In the genomic region with DNA sequence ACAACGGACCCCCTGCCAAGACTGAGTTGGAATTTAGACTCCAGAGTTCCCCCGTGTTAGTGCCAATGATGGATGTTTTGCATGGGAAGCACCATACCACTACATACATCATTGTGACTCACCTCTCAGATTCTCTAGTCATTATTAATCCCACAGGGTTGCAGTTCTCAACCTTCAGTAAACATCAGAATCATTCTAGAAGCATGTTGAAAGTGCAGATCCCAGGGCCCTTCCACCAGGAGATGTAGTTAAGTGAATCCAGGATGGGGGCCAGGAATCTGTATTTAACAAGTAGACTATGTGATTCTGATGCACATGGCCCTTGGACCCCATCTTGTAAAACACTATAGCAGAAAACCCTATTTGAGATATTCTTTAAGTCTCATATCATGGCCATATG, we compare ENCODE assay signal across 16 cellular contexts. TPM values are rescaled to one million over a fixed set of nuclear protein-coding genes. Genes with fewer than 3 reads are reported as not detected.
DNase-seq lines count a peak whose midpoint lies in the region; TF ChIP-seq lines count a peak whose summit lies in the region.
"Not testable (repeated sequence)": the region's sequence is repeated elsewhere in the genome, so short reads cannot be mapped to it uniquely, and the experiment has no call there.
"Had no signal": no experiment of that assay in that cellular context is flagged by ENCODE, and none has a peak within 500 bp of the region (broad histone marks: within the 10 kb centered on the region; RNA-seq: fewer than 3 reads in every experiment).

No MANE protein-coding gene starts in this region.

- TF ChIP-seq POLR2A in sigmoid colon (IDR thresholded peaks at IDR 0.05) = not testable (repeated sequence)

- not testable (repeated sequence) for H3K27me3 ChIP-seq in sigmoid colon

- H3K4me3 ChIP-seq in AG10803 (ENCODE audit: low read length); choroid plexus epithelial cell (ENCODE audit: low read depth, low read length); foreskin fibroblast (ENCODE audit: low read depth in 1 of 2, low read length in 2 of 2); sigmoid colon: not testable (repeated sequence)

- not testable (repeated sequence) for TF ChIP-seq CTCF in AG10803 (conservative IDR thresholded peaks at IDR 0.05; ENCODE audit: low read length); choroid plexus epithelial cell (conservative IDR thresholded peaks at IDR 0.05; ENCODE audit: low read depth, low read length); foreskin fibroblast (IDR thresholded peaks at IDR 0.05; ENCODE audit: low read depth, low read length); sigmoid colon (IDR thresholded peaks at IDR 0.05)

- H3K9me3 ChIP-seq in sigmoid colon = not testable (repeated sequence)

- not testable (repeated sequence) for H3K4me1 ChIP-seq in sigmoid colon

- not testable (repeated sequence) for TF ChIP-seq EP300 in sigmoid colon (IDR thresholded peaks at IDR 0.05)

- no CpG with 5 or more reads among the region's 2 CpGs for WGBS in sigmoid colon, 2 donors

- DNase-seq in AG10803 (ENCODE audit: low read depth) (peak; percentile 36), HCEC 1CT (peak; percentile 16), NCI-H226 (peak; percentile 30), astrocyte of the hippocampus (ENCODE audit: low read depth, low spot score) (peak; percentile 7), choroid plexus epithelial cell (ENCODE audit: low read depth) (peak; percentile 61), foreskin fibroblast (peak; percentile 13 to 21), sigmoid colon (peak; percentile 24)

- not testable (repeated sequence) for H3K27ac ChIP-seq in sigmoid colon

- intact Hi-C loops in sigmoid colon (cut with DNase I) = not testable (repeated sequence)

- not testable (repeated sequence) for H3K36me3 ChIP-seq in sigmoid colon

RNA-seq across cellular contexts. Expression of a gene that starts 2.1 kb away (rescaled TPM):
- 1 to 10 TPM; 1.5 to 6.6 (median 4.1) TPM for total RNA-seq in sigmoid colon
- 1 to 10 TPM in 2 of 3 donors, under 1 TPM in 1; 0.46 to 3.1 (median 2.4) TPM for polyA plus RNA-seq in sigmoid colon
- total RNA-seq: A673; CD8-positive, alpha-beta memory T cell; G401; HepG2; K562; MCF 10A; Right ventricle myocardium superior; RPMI7951 had no signal
- polyA plus RNA-seq: CD14-positive monocyte; CD8-positive, alpha-beta memory T cell; HepG2; K562 had no signal

Comparison
In these comparisons a context has a peak if more than half of its experiments do, and no peak if none do; other contexts are left out.
1. DNase-seq: peak in every context shown above with its lines; median percentile 61 in choroid plexus epithelial cell; 36 in AG10803; 30 in NCI-H226; 24 in sigmoid colon; 17 in foreskin fibroblast; 16 in HCEC 1CT; 7 in astrocyte of the hippocampus.